Comparison of ENCODE assay signal across 1 cellular context in the genomic region with DNA sequence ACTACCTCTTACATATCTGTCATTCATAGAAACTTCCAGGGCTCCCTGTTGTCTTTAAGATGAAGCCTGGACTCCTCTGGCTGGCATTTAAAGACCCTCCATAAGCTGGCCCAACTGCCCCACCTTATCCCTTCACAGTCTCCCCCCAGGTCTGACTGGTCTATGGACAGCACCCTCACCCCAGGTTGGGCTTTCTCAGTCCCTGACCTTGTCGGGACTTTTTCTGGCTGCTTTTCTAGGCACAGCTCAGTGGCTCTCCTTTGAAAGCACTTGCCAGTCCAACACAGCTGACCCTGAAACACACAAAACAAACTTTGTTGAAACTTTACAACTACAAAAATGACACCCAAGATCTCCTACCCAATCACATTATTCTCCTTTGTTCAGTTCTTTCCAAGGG.
TF ChIP-seq lines count a peak whose summit lies in the region.

No MANE protein-coding gene starts in this region.

TF ChIP-seq in GM23338, 12 proteins besides CTCF, POLR2A, EP300 and RAD21 (continued from another document):
- TF ChIP-seq EZH2phosphoT487 (IDR thresholded peaks at IDR 0.05; ENCODE audit: unreplicated experiment) = no peak
- no peak for TF ChIP-seq STAT1 (IDR thresholded peaks at IDR 0.05; ENCODE audit: unreplicated experiment)
- TF ChIP-seq, protein P1, sequence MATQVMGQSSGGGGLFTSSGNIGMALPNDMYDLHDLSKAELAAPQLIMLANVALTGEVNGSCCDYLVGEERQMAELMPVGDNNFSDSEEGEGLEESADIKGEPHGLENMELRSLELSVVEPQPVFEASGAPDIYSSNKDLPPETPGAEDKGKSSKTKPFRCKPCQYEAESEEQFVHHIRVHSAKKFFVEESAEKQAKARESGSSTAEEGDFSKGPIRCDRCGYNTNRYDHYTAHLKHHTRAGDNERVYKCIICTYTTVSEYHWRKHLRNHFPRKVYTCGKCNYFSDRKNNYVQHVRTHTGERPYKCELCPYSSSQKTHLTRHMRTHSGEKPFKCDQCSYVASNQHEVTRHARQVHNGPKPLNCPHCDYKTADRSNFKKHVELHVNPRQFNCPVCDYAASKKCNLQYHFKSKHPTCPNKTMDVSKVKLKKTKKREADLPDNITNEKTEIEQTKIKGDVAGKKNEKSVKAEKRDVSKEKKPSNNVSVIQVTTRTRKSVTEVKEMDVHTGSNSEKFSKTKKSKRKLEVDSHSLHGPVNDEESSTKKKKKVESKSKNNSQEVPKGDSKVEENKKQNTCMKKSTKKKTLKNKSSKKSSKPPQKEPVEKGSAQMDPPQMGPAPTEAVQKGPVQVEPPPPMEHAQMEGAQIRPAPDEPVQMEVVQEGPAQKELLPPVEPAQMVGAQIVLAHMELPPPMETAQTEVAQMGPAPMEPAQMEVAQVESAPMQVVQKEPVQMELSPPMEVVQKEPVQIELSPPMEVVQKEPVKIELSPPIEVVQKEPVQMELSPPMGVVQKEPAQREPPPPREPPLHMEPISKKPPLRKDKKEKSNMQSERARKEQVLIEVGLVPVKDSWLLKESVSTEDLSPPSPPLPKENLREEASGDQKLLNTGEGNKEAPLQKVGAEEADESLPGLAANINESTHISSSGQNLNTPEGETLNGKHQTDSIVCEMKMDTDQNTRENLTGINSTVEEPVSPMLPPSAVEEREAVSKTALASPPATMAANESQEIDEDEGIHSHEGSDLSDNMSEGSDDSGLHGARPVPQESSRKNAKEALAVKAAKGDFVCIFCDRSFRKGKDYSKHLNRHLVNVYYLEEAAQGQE (IDR thresholded peaks at IDR 0.05; ENCODE audit: unreplicated experiment) = no peak
- TF ChIP-seq POLR2AphosphoS5 (IDR thresholded peaks at IDR 0.05; ENCODE audit: low read depth) = no peak
- TF ChIP-seq, protein P2, sequence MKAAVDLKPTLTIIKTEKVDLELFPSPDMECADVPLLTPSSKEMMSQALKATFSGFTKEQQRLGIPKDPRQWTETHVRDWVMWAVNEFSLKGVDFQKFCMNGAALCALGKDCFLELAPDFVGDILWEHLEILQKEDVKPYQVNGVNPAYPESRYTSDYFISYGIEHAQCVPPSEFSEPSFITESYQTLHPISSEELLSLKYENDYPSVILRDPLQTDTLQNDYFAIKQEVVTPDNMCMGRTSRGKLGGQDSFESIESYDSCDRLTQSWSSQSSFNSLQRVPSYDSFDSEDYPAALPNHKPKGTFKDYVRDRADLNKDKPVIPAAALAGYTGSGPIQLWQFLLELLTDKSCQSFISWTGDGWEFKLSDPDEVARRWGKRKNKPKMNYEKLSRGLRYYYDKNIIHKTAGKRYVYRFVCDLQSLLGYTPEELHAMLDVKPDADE (IDR thresholded peaks at IDR 0.05) = no peak
- TF ChIP-seq ZNF331 (CRISPR knock-in tag; IDR thresholded peaks at IDR 0.05; ENCODE audit: low read depth) = no peak
- TF ChIP-seq, protein P3, sequence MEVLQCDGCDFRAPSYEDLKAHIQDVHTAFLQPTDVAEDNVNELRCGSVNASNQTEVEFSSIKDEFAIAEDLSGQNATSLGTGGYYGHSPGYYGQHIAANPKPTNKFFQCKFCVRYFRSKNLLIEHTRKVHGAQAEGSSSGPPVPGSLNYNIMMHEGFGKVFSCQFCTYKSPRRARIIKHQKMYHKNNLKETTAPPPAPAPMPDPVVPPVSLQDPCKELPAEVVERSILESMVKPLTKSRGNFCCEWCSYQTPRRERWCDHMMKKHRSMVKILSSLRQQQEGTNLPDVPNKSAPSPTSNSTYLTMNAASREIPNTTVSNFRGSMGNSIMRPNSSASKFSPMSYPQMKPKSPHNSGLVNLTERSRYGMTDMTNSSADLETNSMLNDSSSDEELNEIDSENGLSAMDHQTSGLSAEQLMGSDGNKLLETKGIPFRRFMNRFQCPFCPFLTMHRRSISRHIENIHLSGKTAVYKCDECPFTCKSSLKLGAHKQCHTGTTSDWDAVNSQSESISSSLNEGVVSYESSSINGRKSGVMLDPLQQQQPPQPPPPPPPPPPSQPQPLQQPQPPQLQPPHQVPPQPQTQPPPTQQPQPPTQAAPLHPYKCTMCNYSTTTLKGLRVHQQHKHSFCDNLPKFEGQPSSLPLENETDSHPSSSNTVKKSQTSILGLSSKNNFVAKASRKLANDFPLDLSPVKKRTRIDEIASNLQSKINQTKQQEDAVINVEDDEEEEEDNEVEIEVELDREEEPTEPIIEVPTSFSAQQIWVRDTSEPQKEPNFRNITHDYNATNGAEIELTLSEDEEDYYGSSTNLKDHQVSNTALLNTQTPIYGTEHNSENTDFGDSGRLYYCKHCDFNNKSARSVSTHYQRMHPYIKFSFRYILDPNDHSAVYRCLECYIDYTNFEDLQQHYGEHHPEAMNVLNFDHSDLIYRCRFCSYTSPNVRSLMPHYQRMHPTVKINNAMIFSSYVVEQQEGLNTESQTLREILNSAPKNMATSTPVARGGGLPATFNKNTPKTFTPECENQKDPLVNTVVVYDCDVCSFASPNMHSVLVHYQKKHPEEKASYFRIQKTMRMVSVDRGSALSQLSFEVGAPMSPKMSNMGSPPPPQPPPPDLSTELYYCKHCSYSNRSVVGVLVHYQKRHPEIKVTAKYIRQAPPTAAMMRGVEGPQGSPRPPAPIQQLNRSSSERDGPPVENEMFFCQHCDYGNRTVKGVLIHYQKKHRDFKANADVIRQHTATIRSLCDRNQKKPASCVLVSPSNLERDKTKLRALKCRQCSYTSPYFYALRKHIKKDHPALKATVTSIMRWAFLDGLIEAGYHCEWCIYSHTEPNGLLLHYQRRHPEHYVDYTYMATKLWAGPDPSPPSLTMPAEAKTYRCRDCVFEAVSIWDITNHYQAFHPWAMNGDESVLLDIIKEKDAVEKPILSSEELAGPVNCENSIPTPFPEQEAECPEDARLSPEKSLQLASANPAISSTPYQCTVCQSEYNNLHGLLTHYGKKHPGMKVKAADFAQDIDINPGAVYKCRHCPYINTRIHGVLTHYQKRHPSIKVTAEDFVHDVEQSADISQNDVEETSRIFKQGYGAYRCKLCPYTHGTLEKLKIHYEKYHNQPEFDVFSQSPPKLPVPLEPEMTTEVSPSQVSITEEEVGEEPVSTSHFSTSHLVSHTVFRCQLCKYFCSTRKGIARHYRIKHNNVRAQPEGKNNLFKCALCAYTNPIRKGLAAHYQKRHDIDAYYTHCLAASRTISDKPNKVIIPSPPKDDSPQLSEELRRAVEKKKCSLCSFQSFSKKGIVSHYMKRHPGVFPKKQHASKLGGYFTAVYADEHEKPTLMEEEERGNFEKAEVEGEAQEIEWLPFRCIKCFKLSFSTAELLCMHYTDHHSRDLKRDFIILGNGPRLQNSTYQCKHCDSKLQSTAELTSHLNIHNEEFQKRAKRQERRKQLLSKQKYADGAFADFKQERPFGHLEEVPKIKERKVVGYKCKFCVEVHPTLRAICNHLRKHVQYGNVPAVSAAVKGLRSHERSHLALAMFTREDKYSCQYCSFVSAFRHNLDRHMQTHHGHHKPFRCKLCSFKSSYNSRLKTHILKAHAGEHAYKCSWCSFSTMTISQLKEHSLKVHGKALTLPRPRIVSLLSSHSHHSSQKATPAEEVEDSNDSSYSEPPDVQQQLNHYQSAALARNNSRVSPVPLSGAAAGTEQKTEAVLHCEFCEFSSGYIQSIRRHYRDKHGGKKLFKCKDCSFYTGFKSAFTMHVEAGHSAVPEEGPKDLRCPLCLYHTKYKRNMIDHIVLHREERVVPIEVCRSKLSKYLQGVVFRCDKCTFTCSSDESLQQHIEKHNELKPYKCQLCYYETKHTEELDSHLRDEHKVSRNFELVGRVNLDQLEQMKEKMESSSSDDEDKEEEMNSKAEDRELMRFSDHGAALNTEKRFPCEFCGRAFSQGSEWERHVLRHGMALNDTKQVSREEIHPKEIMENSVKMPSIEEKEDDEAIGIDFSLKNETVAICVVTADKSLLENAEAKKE (CRISPR knock-in tag; IDR thresholded peaks at IDR 0.05) = no peak
